In genomic region chr5:177299711-177300110, GRCh38 we compare ENCODE assay signal across 10 cellular contexts. TPM values are rescaled to one million over a fixed set of nuclear protein-coding genes. Genes with fewer than 3 reads are reported as not detected.
DNase-seq lines count a peak whose midpoint lies in the region; ATAC-seq, FAIRE-seq and TF ChIP-seq lines count a peak whose summit lies in the region.
"Had no signal": no experiment of that assay in that cellular context is flagged by ENCODE, and none has a peak within 500 bp of the region (broad histone marks: within the 10 kb centered on the region; RNA-seq: fewer than 3 reads in every experiment).

No MANE protein-coding gene starts in this region.

- peak overlapping the region; percentile 76 for H3K27ac Mint-ChIP-seq in activated naive CD8-positive, alpha-beta T cell

- H3K36me3 ChIP-seq in left ventricle myocardium inferior (peaks cover 26% of the 10 kb centered on the region), muscle layer of duodenum (ENCODE audit: control insufficient read depth in 1 of 2, insufficient read depth in 2 of 2, low read length in 2 of 2) (peaks cover 28 to 32% of the 10 kb centered on the region in 2 donors), upper lobe of right lung (peaks cover 15% of the 10 kb centered on the region)

- intact Hi-C loops in left ventricle myocardium inferior (cut with micrococcal nuclease) (no loop called here), left cardiac atrium (cut with DNase I) (loop anchor here (10.0 kb wide), 1 partner anchor 185 kb away; no protein-coding TSS in a partner anchor), upper lobe of right lung (cut with DNase I) (no loop called here)

- ATAC-seq in left cardiac atrium (no peak), upper lobe of right lung (no peak)

- no peaks in the 10 kb centered on the region for H3K27me3 Mint-ChIP-seq in activated naive CD8-positive, alpha-beta T cell

- H3K4me1 ChIP-seq in left ventricle myocardium inferior, result peaks cover 81% of the 10 kb centered on the region
- H3K4me1 ChIP-seq in muscle layer of duodenum (ENCODE audit: control insufficient read depth in 1 of 2, insufficient read depth in 2 of 2, low read length in 2 of 2), result peaks cover 34 to 42% of the 10 kb centered on the region in 2 donors
- peaks cover 54% of the 10 kb centered on the region for H3K4me1 ChIP-seq in upper lobe of right lung

- H3K27ac ChIP-seq in left ventricle myocardium inferior (replicated peaks) (peak overlapping the region; percentile 77), muscle layer of duodenum (ENCODE audit: low read length) (peak overlapping the region; percentile 16), upper lobe of right lung (peak overlapping the region; percentile 73)

- no peak for FAIRE-seq in RCC 7860 (lab: Jason Lieb, UNC)

- in situ Hi-C loops in ACHN (cut with HindIII; ENCODE audit: low pct_ligation_motif_present, low pct_unique_long_range_greater_than_20kb, low sequenced_read_pairs), result no loop called here

- TF ChIP-seq CTCF in left ventricle myocardium inferior (IDR thresholded peaks at IDR 0.05; ENCODE audit: borderline replicate concordance) (no peak), upper lobe of right lung (IDR thresholded peaks at IDR 0.05) (no peak)

- H3K4me3 ChIP-seq in left ventricle myocardium inferior (peak overlapping the region; percentile 9), muscle layer of duodenum (ENCODE audit: low read depth in 1 of 2, low read length in 2 of 2) (no peak overlapping the region), upper lobe of right lung (no peak overlapping the region)
- H3K4me3 ChIP-seq: coronary artery had no signal

- H3K9me3 Mint-ChIP-seq in activated naive CD8-positive, alpha-beta T cell (ENCODE audit: low read depth), result no peaks in the 10 kb centered on the region

- DNase-seq in left ventricle myocardium inferior, result no peak
- DNase-seq in left cardiac atrium, result no peak
- no peak for DNase-seq in upper lobe of right lung
- DNase-seq in RCC 7860 (ENCODE audit: low spot score), result no peak
- DNase-seq in ACHN, result no peak
- DNase-seq in NCI-H2029 (lab: John Stamatoyannopoulos, UW), result no peak
- DNase-seq: NCI-H146 had no signal

- peaks cover 66% of the 10 kb centered on the region for H3K4me1 Mint-ChIP-seq in activated naive CD8-positive, alpha-beta T cell (ENCODE audit: low read depth)

- H3K27me3 ChIP-seq in left ventricle myocardium inferior (ENCODE audit: low read depth) (no peaks in the 10 kb centered on the region), muscle layer of duodenum (ENCODE audit: low read depth, low read length) (no peaks in the 10 kb centered on the region), upper lobe of right lung (no peaks in the 10 kb centered on the region)

- peak overlapping the region; percentile 59 for H3K4me3 Mint-ChIP-seq in activated naive CD8-positive, alpha-beta T cell

- H3K36me3 Mint-ChIP-seq in activated naive CD8-positive, alpha-beta T cell, result peaks cover 4% of the 10 kb centered on the region

- H3K9me3 ChIP-seq in left ventricle myocardium inferior (replicated peaks) (no peaks in the 10 kb centered on the region), muscle layer of duodenum (ENCODE audit: control insufficient read depth in 1 of 2, low read length in 2 of 2) (no peaks in the 10 kb centered on the region), upper lobe of right lung (no peaks in the 10 kb centered on the region)

RNA-seq across cellular contexts. Expression of gene RAB24, which starts 3.8 kb away (rescaled TPM):
- total RNA-seq in left ventricle myocardium inferior (25.3 TPM), left cardiac atrium (10 to 100 TPM; 18.8 to 20.1 TPM), upper lobe of right lung (36.3 TPM)

RNA-seq across cellular contexts. Expression of gene PRELID1, which starts 3.9 kb away (rescaled TPM):
- total RNA-seq in left ventricle myocardium inferior, result 40.0 TPM
- 10 to 100 TPM; 52.6 to 64.0 TPM for total RNA-seq in left cardiac atrium
- 87.0 TPM for total RNA-seq in upper lobe of right lung

RNA-seq across cellular contexts. Expression of gene MXD3, which starts 12.0 kb away (rescaled TPM):
- total RNA-seq in left ventricle myocardium inferior (2.3 TPM), left cardiac atrium (1 to 10 TPM; 2.8 to 3.4 TPM), upper lobe of right lung (10.1 TPM)

RNA-seq across cellular contexts. Expression of gene LMAN2, which starts 51.8 kb away (rescaled TPM):
- total RNA-seq in left ventricle myocardium inferior, result 60.0 TPM
- 10 to 100 TPM; 76.4 to 77.7 TPM for total RNA-seq in left cardiac atrium
- 117 TPM for total RNA-seq in upper lobe of right lung

RNA-seq across cellular contexts. Expression of gene RGS14, which starts 58.0 kb away (rescaled TPM):
- total RNA-seq in left ventricle myocardium inferior (4.6 TPM), left cardiac atrium (1 to 10 TPM; 3.7 to 4.7 TPM), upper lobe of right lung (17.5 TPM)

Comparison
In these comparisons a context has a peak if more than half of its experiments do, and no peak if none do; other contexts are left out.
1. intact Hi-C loops: an anchor here in left cardiac atrium (10.0 kb wide); none called in left ventricle myocardium inferior and upper lobe of right lung.
2. H3K27ac ChIP-seq: peak in every context shown above with its lines; median percentile 77 in left ventricle myocardium inferior; 73 in upper lobe of right lung; 16 in muscle layer of duodenum.